Comparison of ENCODE assay signal across 8 cellular contexts in the genomic region with DNA sequence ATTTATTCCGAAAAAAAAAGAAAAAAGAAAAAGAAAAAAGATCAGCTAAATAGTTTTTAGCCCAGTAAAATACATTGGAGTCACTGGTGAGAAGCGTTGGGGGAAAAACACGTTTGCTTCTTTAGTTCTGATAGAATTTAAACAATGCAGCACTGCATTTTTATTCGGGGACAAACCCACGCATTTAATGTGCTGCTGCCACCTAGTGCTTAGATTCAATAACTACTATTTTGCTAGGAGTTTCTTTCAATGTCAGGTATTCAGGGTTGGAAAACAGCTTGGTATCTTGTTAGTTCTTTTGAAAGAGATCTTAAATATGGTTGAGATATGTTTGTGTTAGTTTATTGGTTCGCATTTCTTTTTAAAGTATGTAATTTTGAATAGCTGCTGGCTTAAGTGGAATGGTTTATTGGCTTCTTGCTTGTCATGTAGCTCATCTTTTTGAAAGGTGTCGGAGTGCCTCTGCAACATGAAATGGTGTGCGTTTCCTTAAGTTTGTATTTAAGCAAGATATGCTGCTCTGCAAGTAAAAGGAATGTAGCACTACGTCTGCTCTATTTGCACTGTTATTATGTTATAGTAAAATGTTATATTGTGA. TPM values are rescaled to one million over a fixed set of nuclear protein-coding genes. Genes with fewer than 3 reads are reported as not detected.
DNase-seq lines count a peak whose midpoint lies in the region; ATAC-seq and TF ChIP-seq lines count a peak whose summit lies in the region.

No MANE protein-coding gene starts in this region.

- H3K27ac ChIP-seq in psoas muscle, result no peak overlapping the region

- WGBS in psoas muscle, 3 donors, result 30 to 32% (median 31%) methylated on average over 9 of the region's 9 CpGs

- no peaks in the 10 kb centered on the region for H3K9me3 ChIP-seq in psoas muscle

- TF ChIP-seq CTCF in psoas muscle (IDR thresholded peaks at IDR 0.05), result peak; percentile 72

- CTCF ChIA-PET in HEK293T (lab: Yijun Ruan, JAX), result interaction anchor here (0.6 to 1.6 kb wide), 6 partner anchors 17 to 597 kb away, joined by 3 to 8 read pairs (median 4); no protein-coding TSS in a partner anchor

- H3K4me3 ChIP-seq in psoas muscle, result no peak overlapping the region

- ATAC-seq in Right ventricle myocardium superior (ENCODE audit: poor library complexity) (peak; percentile 71), Right ventricle myocardium inferior (no peak), psoas muscle (peak in 3 of 4 donors; percentile 49 to 80 (median 69))

- POLR2A ChIA-PET in HEK293T (lab: Yijun Ruan, JAX), result interaction anchor here (0.7 kb wide), 1 partner anchor 42 kb away, joined by 4 read pairs; a partner anchor contains a TSS

- intact Hi-C loops in Right ventricle myocardium superior (cut with DNase I), result loop anchor here (2.0 to 10.0 kb wide), 2 partner anchors 163 to 453 kb away; a partner anchor contains a TSS
- intact Hi-C loops in Right ventricle myocardium inferior (cut with DNase I), result loop anchor here (2.0 kb wide), 1 partner anchor 453 kb away; no protein-coding TSS in a partner anchor
- intact Hi-C loops in psoas muscle (cut with DNase I), result loop anchor here (2.0 to 5.0 kb wide), 4 partner anchors 115 to 455 kb away; a partner anchor contains a TSS

- no peaks in the 10 kb centered on the region for H3K4me1 ChIP-seq in psoas muscle

- DNase-seq in Right ventricle myocardium superior (no peak), Right ventricle myocardium inferior (ENCODE audit: missing footprints) (no peak), HEK293T (ENCODE audit: extremely low spot score) (peak; percentile 35), NCI-H2107 treated with DMSO at 0.1 percent for 48 hours (lab: John Stamatoyannopoulos, UW; ENCODE audit: unreplicated experiment) (peak; percentile 76), foreskin melanocyte (peak; percentile 49), psoas muscle (no peak), occipital lobe (lab: John Stamatoyannopoulos, UW) (no peak)
- peak; percentile 32 for DNase-seq in activated CD4-positive, alpha-beta T cell treated with anti-CD3 and anti-CD28 coated beads for 48 hours

- H3K36me3 ChIP-seq in psoas muscle (ENCODE audit: insufficient read depth in 1 of 2, low read depth in 1 of 2), result no peaks in the 10 kb centered on the region

- H3K27me3 ChIP-seq in psoas muscle (ENCODE audit: insufficient read depth in 3 of 3, low read length in 2 of 3), result no peaks in the 10 kb centered on the region

TF ChIP-seq in HEK293T, 16 proteins besides CTCF, POLR2A, EP300 and RAD21:
- TF ChIP-seq FOXK2 (IDR thresholded peaks at IDR 0.05), result no peak
- no peak for TF ChIP-seq ZNF384 (IDR thresholded peaks at IDR 0.05)
- TF ChIP-seq NFRKB (IDR thresholded peaks at IDR 0.05), result no peak
- no peak for TF ChIP-seq ELF4 (IDR thresholded peaks at IDR 0.05)
- TF ChIP-seq FOXA1 (IDR thresholded peaks at IDR 0.05), result no peak
- TF ChIP-seq L3MBTL2 (conservative IDR thresholded peaks at IDR 0.05), result no peak
- no peak for TF ChIP-seq CTBP1 (IDR thresholded peaks at IDR 0.05; ENCODE audit: borderline replicate concordance)
- TF ChIP-seq BHLHE40 (IDR thresholded peaks at IDR 0.05; ENCODE audit: borderline replicate concordance), result no peak
- TF ChIP-seq FOXM1 (IDR thresholded peaks at IDR 0.05; ENCODE audit: borderline replicate concordance), result no peak
- TF ChIP-seq TARDBP (IDR thresholded peaks at IDR 0.05), result no peak
- no peak for TF ChIP-seq SP1 (IDR thresholded peaks at IDR 0.05)
- no peak for TF ChIP-seq SUZ12 (IDR thresholded peaks at IDR 0.05)
- no peak for TF ChIP-seq ARNT (IDR thresholded peaks at IDR 0.05)
- TF ChIP-seq, protein P1, sequence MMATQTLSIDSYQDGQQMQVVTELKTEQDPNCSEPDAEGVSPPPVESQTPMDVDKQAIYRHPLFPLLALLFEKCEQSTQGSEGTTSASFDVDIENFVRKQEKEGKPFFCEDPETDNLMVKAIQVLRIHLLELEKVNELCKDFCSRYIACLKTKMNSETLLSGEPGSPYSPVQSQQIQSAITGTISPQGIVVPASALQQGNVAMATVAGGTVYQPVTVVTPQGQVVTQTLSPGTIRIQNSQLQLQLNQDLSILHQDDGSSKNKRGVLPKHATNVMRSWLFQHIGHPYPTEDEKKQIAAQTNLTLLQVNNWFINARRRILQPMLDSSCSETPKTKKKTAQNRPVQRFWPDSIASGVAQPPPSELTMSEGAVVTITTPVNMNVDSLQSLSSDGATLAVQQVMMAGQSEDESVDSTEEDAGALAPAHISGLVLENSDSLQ (IDR thresholded peaks at IDR 0.05), result no peak
- no peak for TF ChIP-seq HDGF (IDR thresholded peaks at IDR 0.05; ENCODE audit: borderline replicate concordance)
TF ChIP-seq in HEK293T: peak in this region for 0.

RNA-seq across cellular contexts. Expression of a gene that starts 41.9 kb away (rescaled TPM):
- total RNA-seq in Right ventricle myocardium superior, result 24.0 TPM
- total RNA-seq in Right ventricle myocardium inferior, result 24.9 TPM
- total RNA-seq in psoas muscle, result 10 to 100 TPM; 18.0 to 29.1 (median 20.9) TPM
- polyA plus RNA-seq in psoas muscle, result 10 to 100 TPM in 1 of 3 donors, 1 to 10 TPM in 2; 3.9 to 11.9 (median 8.9) TPM
- 5.0 TPM for total RNA-seq in occipital lobe

Comparison
In these comparisons a context has a peak if more than half of its experiments do, and no peak if none do; other contexts are left out.
1. DNase-seq: peak in HEK293T (single experiment), NCI-H2107 treated with DMSO at 0.1 percent for 48 hours (single experiment), activated CD4-positive, alpha-beta T cell treated with anti-CD3 and anti-CD28 coated beads for 48 hours (single experiment) and foreskin melanocyte (single experiment); none in Right ventricle myocardium superior (single experiment), Right ventricle myocardium inferior (single experiment), psoas muscle (0 of 2) and occipital lobe (single experiment).